Comparison of ENCODE assay signal across 9 cellular contexts in the genomic region with DNA sequence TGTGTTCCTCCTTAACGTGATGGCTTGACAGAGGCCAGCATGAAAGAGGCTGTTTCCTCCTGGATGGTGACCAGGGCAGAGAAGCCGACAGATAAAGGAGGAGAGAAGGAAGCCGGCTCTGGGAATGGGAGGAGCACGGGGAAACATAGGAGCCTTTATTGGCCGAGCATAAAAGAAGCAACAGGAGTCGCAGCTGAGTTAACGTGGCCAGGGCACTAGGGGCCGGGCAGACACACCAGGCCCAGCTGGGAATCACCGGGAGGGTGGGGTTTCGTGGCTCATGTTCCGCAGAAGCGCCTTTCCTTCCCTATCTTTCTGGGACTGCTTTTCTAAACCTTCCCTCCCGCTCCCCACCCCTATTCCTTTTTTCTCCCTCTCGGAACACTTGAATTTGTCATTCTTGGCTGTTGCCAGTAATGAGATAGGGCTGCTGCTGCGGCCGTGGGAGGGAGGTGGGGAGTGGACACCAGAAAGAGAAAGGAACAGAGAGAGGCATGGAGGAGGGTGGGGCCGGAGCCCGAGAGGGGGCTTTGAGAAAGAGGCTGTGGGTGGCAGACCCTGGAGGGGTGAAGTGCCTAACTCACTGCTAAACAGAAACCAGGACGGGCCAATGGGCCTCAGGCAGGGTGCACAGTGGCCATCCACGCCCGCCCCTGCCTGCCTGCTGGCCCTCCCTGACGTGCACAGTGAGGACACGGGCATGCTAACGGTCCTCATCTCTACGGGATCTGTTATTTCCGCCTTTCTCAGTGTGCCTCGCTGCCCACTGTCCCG.
DNase-seq lines count a peak whose midpoint lies in the region; ATAC-seq and TF ChIP-seq lines count a peak whose summit lies in the region.
"Had no signal": no experiment of that assay in that cellular context is flagged by ENCODE, and none has a peak within 500 bp of the region (broad histone marks: within the 10 kb centered on the region; RNA-seq: fewer than 3 reads in every experiment).

No MANE protein-coding gene starts in this region.

- H3K23ac ChIP-seq in neuronal stem cell (ENCODE audit: low read depth, low read length, poor library complexity), result no peak overlapping the region

- H2BK15ac ChIP-seq in neuronal stem cell (ENCODE audit: low read length), result peak overlapping the region; percentile 57

- H3K4ac ChIP-seq in neuronal stem cell (ENCODE audit: low read length), result no peak overlapping the region

- peak overlapping the region; percentile 94 for H4K8ac ChIP-seq in neuronal stem cell (ENCODE audit: low read depth, low read length)

- peak overlapping the region; percentile 63 for H2AK5ac ChIP-seq in neuronal stem cell (ENCODE audit: low read depth, low read length)

- H3K4me1 ChIP-seq in Peyer's patch (peaks cover 0 to 38% (median 2%) of the 10 kb centered on the region in 4 donors), neuronal stem cell (ENCODE audit: control insufficient read depth in 2 of 2, insufficient read depth in 1 of 2, low read depth in 1 of 2, low read length in 2 of 2) (peaks cover 28 to 36% of the 10 kb centered on the region in 2 donors)

- peak overlapping the region; percentile 77 for H2BK5ac ChIP-seq in neuronal stem cell (ENCODE audit: low read length)

- no peak for TF ChIP-seq CTCF in AG09309 (IDR thresholded peaks at IDR 0.05; ENCODE audit: control insufficient read depth, insufficient read depth, low read depth, low read length, missing control alignments)
- TF ChIP-seq CTCF in Peyer's patch (IDR thresholded peaks at IDR 0.05), result peak in 1 of 6 experiments; percentile 10
- TF ChIP-seq CTCF in fibroblast of the aortic adventitia (IDR thresholded peaks at IDR 0.05; ENCODE audit: insufficient read depth, low read length), result peak; percentile 22

- peak overlapping the region; percentile 95 for H4K91ac ChIP-seq in neuronal stem cell (ENCODE audit: low read depth, low read length, poor library complexity)

- H2BK12ac ChIP-seq in neuronal stem cell (ENCODE audit: low read length), result peak overlapping the region; percentile 78

- TF ChIP-seq POLR2A in Peyer's patch (IDR thresholded peaks at IDR 0.05), result no peak

- DNase-seq in AG09309 (ENCODE audit: low read depth) (no peak), Peyer's patch (peak in 2 of 3 donors; percentile 66 to 75), fibroblast of the aortic adventitia (ENCODE audit: low read depth) (peak; percentile 89), neuronal stem cell (ENCODE audit: low spot score) (peak; percentile 71), DMS 273 (lab: John Stamatoyannopoulos, UW; ENCODE audit: unreplicated experiment) (no peak), NK-92 (lab: John Stamatoyannopoulos, UW; ENCODE audit: unreplicated experiment) (no peak), NCI-H2196 treated with DMSO at 0.1 percent for 48 hours (lab: John Stamatoyannopoulos, UW; ENCODE audit: unreplicated experiment) (no peak)

- no peaks in the 10 kb centered on the region for H3K79me1 ChIP-seq in neuronal stem cell (ENCODE audit: low read depth, low read length)

- H3K14ac ChIP-seq in neuronal stem cell (ENCODE audit: low read length), result peak overlapping the region; percentile 60

- H3K27me3 ChIP-seq in Peyer's patch (no peaks in the 10 kb centered on the region), neuronal stem cell (ENCODE audit: control insufficient read depth in 3 of 3, insufficient read depth in 3 of 3, low read depth in 1 of 3, low read length in 3 of 3) (peaks cover 0 to 2% (median 0%) of the 10 kb centered on the region in 3 experiments)
- H3K27me3 ChIP-seq: foreskin keratinocyte had no signal

- peak overlapping the region; percentile 91 for H2BK120ac ChIP-seq in neuronal stem cell (ENCODE audit: low read depth, low read length)

- no peaks in the 10 kb centered on the region for H3K36me3 ChIP-seq in Peyer's patch
- no peaks in the 10 kb centered on the region for H3K36me3 ChIP-seq in neuronal stem cell (replicated peaks in 1 of 2; ENCODE audit: control insufficient read depth in 2 of 2, insufficient read depth in 2 of 2, low read length in 2 of 2)

- no peak for ATAC-seq in GM19452 (IDR thresholded peaks at IDR 0.05; ENCODE audit: unreplicated experiment)
- ATAC-seq: foreskin keratinocyte had no signal

- WGBS in neuronal stem cell (ENCODE audit: extremely low coverage in 2 of 2, insufficient read length in 2 of 2, insufficient replicate concordance in 1 of 2), 2 donors, result no CpG with 5 or more reads among the region's 28 CpGs

- H3K18ac ChIP-seq in neuronal stem cell (ENCODE audit: low read length), result peak overlapping the region; percentile 98

- H3K4me2 ChIP-seq in neuronal stem cell (ENCODE audit: insufficient read depth, low read length, poor library complexity, severe bottlenecking), result peak overlapping the region; percentile 42

- H3K9me3 ChIP-seq in Peyer's patch (no peaks in the 10 kb centered on the region), neuronal stem cell (replicated peaks in 1 of 2; ENCODE audit: control insufficient read depth in 2 of 2, insufficient read depth in 1 of 2, low read depth in 1 of 2, low read length in 2 of 2) (no peaks in the 10 kb centered on the region)

- H3K27ac ChIP-seq in Peyer's patch (peak overlapping the region in 2 of 4 donors; percentile 34 to 49), neuronal stem cell (replicated peaks; ENCODE audit: low read length) (peak overlapping the region; percentile 84)
- H3K27ac ChIP-seq: foreskin keratinocyte had no signal

- peak overlapping the region; percentile 89 for H2AFZ ChIP-seq in neuronal stem cell (ENCODE audit: low read length)

- peak overlapping the region; percentile 51 for H3K9ac ChIP-seq in neuronal stem cell (ENCODE audit: low read depth, low read length, poor library complexity)

- H3K4me3 ChIP-seq in AG09309 (ENCODE audit: control insufficient read depth, low read depth, low read length) (peak overlapping the region; percentile 22), Peyer's patch (peak overlapping the region in 1 of 4 donors; percentile 13), fibroblast of the aortic adventitia (ENCODE audit: low read depth, low read length) (peak overlapping the region; percentile 28), neuronal stem cell (ENCODE audit: low read length in 2 of 2) (peak overlapping the region in 1 of 2 donors; percentile 22)

Comparison
In these comparisons a context has a peak if more than half of its experiments do, and no peak if none do; other contexts are left out.
1. DNase-seq: peak in Peyer's patch (2 of 3), fibroblast of the aortic adventitia (single experiment) and neuronal stem cell (single experiment); none in AG09309 (single experiment), DMS 273 (single experiment), NK-92 (single experiment) and NCI-H2196 treated with DMSO at 0.1 percent for 48 hours (single experiment).